Comparison of ENCODE assay signal across 11 cellular contexts in the genomic region with DNA sequence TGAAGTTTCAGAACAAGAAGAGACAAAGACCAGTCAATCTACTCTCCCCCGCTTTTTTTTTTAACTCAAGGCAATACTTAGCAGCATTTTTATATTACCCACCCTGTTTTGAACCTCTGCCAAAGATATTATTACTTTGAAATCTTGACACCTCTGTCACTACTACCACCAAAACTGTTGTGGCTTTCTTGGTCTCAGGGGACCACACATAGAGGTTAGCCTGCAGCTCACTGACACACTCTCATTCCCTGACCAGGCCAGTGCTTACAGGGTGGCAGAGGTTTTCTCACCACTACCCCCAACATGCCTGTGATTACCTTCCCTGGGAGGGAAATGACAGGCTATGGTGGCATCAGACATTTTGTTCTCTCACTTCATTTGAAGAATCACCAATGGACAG.
DNase-seq lines count a peak whose midpoint lies in the region; ATAC-seq and TF ChIP-seq lines count a peak whose summit lies in the region.
"Had no signal": no experiment of that assay in that cellular context is flagged by ENCODE, and none has a peak within 500 bp of the region (broad histone marks: within the 10 kb centered on the region; RNA-seq: fewer than 3 reads in every experiment).

No MANE protein-coding gene starts in this region.

- H3K4me3 Mint-ChIP-seq in stimulated activated naive B cell treated with anti-CD40 and anti-IgM and Interleukin-4, amounts not matched to agents 10 μg/mL and 1 μg/mL and 100 μg/mL, for 72 hours = no peak overlapping the region
- H3K4me3 Mint-ChIP-seq in endothelial cell (ENCODE audit: unreplicated experiment) = no peak overlapping the region

- no peaks in the 10 kb centered on the region for H3K9me3 Mint-ChIP-seq in stimulated activated naive B cell treated with anti-CD40 and anti-IgM and Interleukin-4, amounts not matched to agents 10 μg/mL and 1 μg/mL and 100 μg/mL, for 72 hours
- H3K9me3 Mint-ChIP-seq in endothelial cell (ENCODE audit: unreplicated experiment) = no peaks in the 10 kb centered on the region

- TF ChIP-seq CTCF in endothelial cell (IDR thresholded peaks at IDR 0.05; ENCODE audit: unreplicated experiment) = no peak

- H3K27ac Mint-ChIP-seq in stimulated activated naive B cell treated with anti-CD40 and anti-IgM and Interleukin-4, amounts not matched to agents 10 μg/mL and 1 μg/mL and 100 μg/mL, for 72 hours = no peak overlapping the region
- H3K27ac Mint-ChIP-seq in endothelial cell (ENCODE audit: unreplicated experiment) = no peak overlapping the region

- H3K27me3 Mint-ChIP-seq in stimulated activated naive B cell treated with anti-CD40 and anti-IgM and Interleukin-4, amounts not matched to agents 10 μg/mL and 1 μg/mL and 100 μg/mL, for 72 hours = no peaks in the 10 kb centered on the region
- no peaks in the 10 kb centered on the region for H3K27me3 Mint-ChIP-seq in endothelial cell (ENCODE audit: unreplicated experiment)

- DNase-seq in activated gamma-delta T cell treated with Interleukin-2 at 50 U/mL for 16 hours (peak; percentile 4), activated gamma-delta T cell (lab: John Stamatoyannopoulos, UW) (no peak), SW480 (ENCODE audit: low spot score) (no peak), endothelial cell (ENCODE audit: low spot score) (no peak), SKM-1 treated with dmso at 0.1 percent for 144 hours (lab: John Stamatoyannopoulos, UW; ENCODE audit: unreplicated experiment) (no peak)
- DNase-seq in stimulated activated naive B cell treated with anti-CD40 and anti-IgM and Interleukin-4, amounts not matched to agents 10 μg/mL and 1 μg/mL and 100 μg/mL, for 72 hours = peak; percentile 15
- DNase-seq: activated CD4-positive, CD25-positive, alpha-beta regulatory T cell; anterior cingulate cortex; left ventricle myocardium superior had no signal

- peaks cover 16 to 30% of the 10 kb centered on the region in 2 donors for H3K36me3 Mint-ChIP-seq in stimulated activated naive B cell treated with anti-CD40 and anti-IgM and Interleukin-4, amounts not matched to agents 10 μg/mL and 1 μg/mL and 100 μg/mL, for 72 hours
- H3K36me3 Mint-ChIP-seq in endothelial cell (ENCODE audit: low read depth, unreplicated experiment) = no peaks in the 10 kb centered on the region

- H3K4me1 Mint-ChIP-seq in stimulated activated naive B cell treated with anti-CD40 and anti-IgM and Interleukin-4, amounts not matched to agents 10 μg/mL and 1 μg/mL and 100 μg/mL, for 72 hours = peaks cover 8 to 14% of the 10 kb centered on the region in 2 donors
- H3K4me1 Mint-ChIP-seq in endothelial cell (ENCODE audit: unreplicated experiment) = no peaks in the 10 kb centered on the region

- ATAC-seq in HG02571 (IDR thresholded peaks at IDR 0.05; ENCODE audit: unreplicated experiment) = peak; percentile 96
- ATAC-seq in HG03442 (IDR thresholded peaks at IDR 0.05; ENCODE audit: unreplicated experiment) = peak; percentile 98
- ATAC-seq in stimulated activated naive B cell treated with anti-CD40 and anti-IgM and Interleukin-4, amounts not matched to agents 10 μg/mL and 1 μg/mL and 100 μg/mL, for 72 hours (replicated peaks) = peak; percentile 82 to 85
- ATAC-seq: left ventricle myocardium superior had no signal

Comparison
In these comparisons a context has a peak if more than half of its experiments do, and no peak if none do; other contexts are left out.
1. DNase-seq: peak in activated gamma-delta T cell treated with Interleukin-2 at 50 U/mL for 16 hours (single experiment) and stimulated activated naive B cell treated with anti-CD40 and anti-IgM and Interleukin-4, amounts not matched to agents 10 μg/mL and 1 μg/mL and 100 μg/mL, for 72 hours (single experiment); none in activated gamma-delta T cell (single experiment), SW480 (single experiment), endothelial cell (single experiment) and SKM-1 treated with dmso at 0.1 percent for 144 hours (single experiment).
2. Peak in every context shown above with its lines, with median percentiles within 50 percentile points of each other: ATAC-seq.